ENCODE assay signal across 8 cellular contexts in the genomic region with DNA sequence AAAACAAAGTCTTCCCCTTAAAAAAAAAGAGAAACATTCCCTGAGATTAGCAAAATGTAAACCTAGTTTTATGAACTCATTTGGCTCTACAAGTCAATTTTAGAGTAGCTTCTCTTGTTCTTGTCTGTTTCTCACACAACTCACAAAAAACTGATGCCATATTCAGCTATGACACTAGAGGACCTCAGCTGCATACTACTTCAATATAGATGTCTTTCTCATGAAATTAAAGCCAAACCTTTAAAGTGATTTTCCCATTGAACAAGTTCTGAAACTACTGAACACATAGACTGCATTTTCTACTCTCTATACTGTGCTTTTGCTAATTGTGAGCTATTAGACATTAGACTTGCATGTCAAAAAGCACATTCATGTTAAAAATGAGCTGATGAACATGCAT. TPM values are rescaled to one million over a fixed set of nuclear protein-coding genes. Genes with fewer than 3 reads are reported as not detected.
A peak's percentile ranks its signal among the peaks of the same experiment; 100 is the strongest.
DNase-seq lines count a peak whose midpoint lies in the region; ATAC-seq, FAIRE-seq and TF ChIP-seq lines count a peak whose summit lies in the region.

No MANE protein-coding gene starts in this region.

- TF ChIP-seq POLR2A in uterus (IDR thresholded peaks at IDR 0.05), result no peak

- peak; percentile 53 for TF ChIP-seq CTCF in GM10266 (IDR thresholded peaks at IDR 0.05; ENCODE audit: control insufficient read depth, insufficient read depth, low read depth, missing control alignments)
- peak; percentile 68 for TF ChIP-seq CTCF in foreskin fibroblast (IDR thresholded peaks at IDR 0.05; ENCODE audit: low read depth, low read length)
- TF ChIP-seq CTCF in uterus (IDR thresholded peaks at IDR 0.05), result peak in 3 of 4 experiments; percentile 14 to 37 (median 15)

- H3K9me3 ChIP-seq in uterus, result no peaks in the 10 kb centered on the region

- peak; percentile 12 for DNase-seq in GM10266 (ENCODE audit: extremely low spot score)
- peak; percentile 38 for DNase-seq in RCC 7860 (ENCODE audit: low spot score)
- DNase-seq in foreskin fibroblast, result peak in 1 of 2 donors; percentile 62
- DNase-seq in uterus, result no peak
- no peak for DNase-seq in ureter (ENCODE audit: low spot score)

- H3K36me3 ChIP-seq in uterus, result no peaks in the 10 kb centered on the region

- peak; percentile 88 for FAIRE-seq in A204.1 (lab: Jason Lieb, UNC)
- peak; percentile 30 for FAIRE-seq in RCC 7860 (lab: Jason Lieb, UNC)

- H3K27ac ChIP-seq in uterus, result no peak overlapping the region

- peaks cover 0 to 4% of the 10 kb centered on the region in 2 donors for H3K4me1 ChIP-seq in uterus

- intact Hi-C loops in uterus (cut with DNase I; ENCODE audit: low total_unique reads), result no loop called here

- ATAC-seq in HG03159 (IDR thresholded peaks at IDR 0.05; ENCODE audit: unreplicated experiment) (peak; percentile 73), GM21737 (IDR thresholded peaks at IDR 0.05; ENCODE audit: unreplicated experiment) (no peak)

- H3K27me3 ChIP-seq in uterus, result no peaks in the 10 kb centered on the region

- no peak overlapping the region for H3K4me3 ChIP-seq in foreskin fibroblast (ENCODE audit: low read depth in 1 of 2, low read length in 2 of 2)
- no peak overlapping the region for H3K4me3 ChIP-seq in uterus

RNA-seq across cellular contexts. Expression of a gene that starts 49.8 kb away (rescaled TPM):
- total RNA-seq in uterus (10 to 100 TPM; 37.4 to 97.1 (median 48.3) TPM), ureter (64.5 TPM)

RNA-seq across cellular contexts. Expression of a gene that starts 50.1 kb away (rescaled TPM):
- total RNA-seq in uterus (10 to 100 TPM; 15.1 to 42.4 (median 29.3) TPM), ureter (58.3 TPM)

Comparison
In these comparisons a context has a peak if more than half of its experiments do, and no peak if none do; other contexts are left out.
1. DNase-seq: peak in GM10266 (single experiment) and RCC 7860 (single experiment); none in uterus (0 of 2) and ureter (single experiment).
2. CTCF ChIP-seq: peak in every context shown above with its lines; median percentile 68 in foreskin fibroblast; 53 in GM10266; 15 in uterus.